ENCODE assay signal across 20 cellular contexts in genomic region chr7:150857276-150858055, GRCh38. TPM values are rescaled to one million over a fixed set of nuclear protein-coding genes. Genes with fewer than 3 reads are reported as not detected.
"Had no signal": no experiment of that assay in that cellular context is flagged by ENCODE, and none has a peak within 500 bp of the region (broad histone marks: within the 10 kb centered on the region; RNA-seq: fewer than 3 reads in every experiment).

No MANE protein-coding gene starts in this region.

- H3K27ac Mint-ChIP-seq: activated CD4-positive, alpha-beta T cell treated with anti-CD3 and anti-CD28 coated beads, Interleukin-2, amount 10 ng/mL, durations not matched to agents 7 days and 5 days; activated naive CD4-positive, alpha-beta T cell treated with anti-CD3 and anti-CD28 coated beads, Interleukin-2, amount 10 ng/mL, durations not matched to agents 7 days and 5 days; activated T-cell treated with anti-CD3 and anti-CD28 coated beads, Interleukin-2, amount 50 U/mL, for 72 hours; dendritic cell treated with granulocyte-macrophage colony-stimulating factor and Interleukin-4, amounts not matched to agents 40 ng/mL and 50 ng/mL, for 4 days; stimulated activated naive CD8-positive, alpha-beta T cell treated with anti-CD3 and anti-CD28 coated beads, Interleukin-15, amount 100 ng/mL, for 72 hours; T-cell; T-helper 2 cell treated with Interferon-gamma antibody and Interleukin-4, amounts not matched to agents 5 μg/mL and 100 μg/mL, for 36 hours had no signal

- H3K9me3 Mint-ChIP-seq: activated CD4-positive, alpha-beta T cell treated with anti-CD3 and anti-CD28 coated beads, Interleukin-2, amount 10 ng/mL, durations not matched to agents 7 days and 5 days; activated naive CD4-positive, alpha-beta T cell treated with anti-CD3 and anti-CD28 coated beads, Interleukin-2, amount 10 ng/mL, durations not matched to agents 7 days and 5 days; activated T-cell treated with anti-CD3 and anti-CD28 coated beads, Interleukin-2, amount 50 U/mL, for 72 hours; dendritic cell treated with granulocyte-macrophage colony-stimulating factor and Interleukin-4, amounts not matched to agents 40 ng/mL and 50 ng/mL, for 4 days; stimulated activated naive CD8-positive, alpha-beta T cell treated with anti-CD3 and anti-CD28 coated beads, Interleukin-15, amount 100 ng/mL, for 72 hours; T-cell; T-helper 2 cell treated with Interferon-gamma antibody and Interleukin-4, amounts not matched to agents 5 μg/mL and 100 μg/mL, for 36 hours had no signal

- H3K9me3 ChIP-seq: body of pancreas, left lung, tibial artery had no signal

- H3K4me1 Mint-ChIP-seq: T-cell had no signal

- ATAC-seq: activated T-cell treated with anti-CD3 and anti-CD28 coated beads, Interleukin-2, amount 50 U/mL, for 72 hours; body of pancreas; left lung; stimulated activated naive CD8-positive, alpha-beta T cell treated with anti-CD3 and anti-CD28 coated beads, Interleukin-15, amount 100 ng/mL, for 72 hours; T-cell had no signal

- H3K27me3 ChIP-seq: body of pancreas, cardiac muscle cell had no signal

- H3K36me3 ChIP-seq: cardiac muscle cell, left lung, tibial artery, WERI-Rb-1 had no signal

- H3K36me3 Mint-ChIP-seq: activated naive CD4-positive, alpha-beta T cell treated with anti-CD3 and anti-CD28 coated beads, Interleukin-2, amount 10 ng/mL, durations not matched to agents 7 days and 5 days; T-cell had no signal

- H3K4me3 Mint-ChIP-seq: activated CD4-positive, alpha-beta T cell treated with anti-CD3 and anti-CD28 coated beads, Interleukin-2, amount 10 ng/mL, durations not matched to agents 7 days and 5 days; activated naive CD4-positive, alpha-beta T cell treated with anti-CD3 and anti-CD28 coated beads, Interleukin-2, amount 10 ng/mL, durations not matched to agents 7 days and 5 days; activated T-cell treated with anti-CD3 and anti-CD28 coated beads, Interleukin-2, amount 50 U/mL, for 72 hours; dendritic cell treated with granulocyte-macrophage colony-stimulating factor and Interleukin-4, amounts not matched to agents 40 ng/mL and 50 ng/mL, for 4 days; stimulated activated naive CD8-positive, alpha-beta T cell treated with anti-CD3 and anti-CD28 coated beads, Interleukin-15, amount 100 ng/mL, for 72 hours; T-cell; T-helper 2 cell treated with Interferon-gamma antibody and Interleukin-4, amounts not matched to agents 5 μg/mL and 100 μg/mL, for 36 hours had no signal

- DNase-seq: activated CD4-positive, alpha-beta T cell treated with anti-CD3 and anti-CD28 coated beads, Interleukin-2, amount 10 ng/mL, durations not matched to agents 7 days and 5 days; activated CD4-positive, CD25-positive, alpha-beta regulatory T cell treated with anti-CD3 and anti-CD28 coated beads, Interleukin-2, amount 50 U/mL, for 72 hours; activated effector memory CD4-positive, alpha-beta T cell treated with Interleukin-2 at 50 U/mL for 16 hours; activated naive CD4-positive, alpha-beta T cell treated with anti-CD3 and anti-CD28 coated beads, Interleukin-2, amount 10 ng/mL, durations not matched to agents 7 days and 5 days; activated T-cell treated with anti-CD3 and anti-CD28 coated beads, Interleukin-2, amount 50 U/mL, for 72 hours; body of pancreas; effector CD8-positive, alpha-beta T cell; foreskin melanocyte; left lung; occipital lobe; stimulated activated CD4-positive, alpha-beta T cell treated with anti-CD3 and anti-CD28 coated beads, Interleukin-4, amount 100 ng/mL, for 4 hours; stimulated activated naive CD8-positive, alpha-beta T cell treated with anti-CD3 and anti-CD28 coated beads, Interleukin-15, amount 100 ng/mL, for 72 hours; T-cell; tibial artery; WERI-Rb-1 had no signal

- H3K4me1 ChIP-seq: body of pancreas, left lung, tibial artery had no signal

- H3K4me3 ChIP-seq: body of pancreas, cardiac muscle cell, left lung, tibial artery had no signal

- H3K27ac ChIP-seq: body of pancreas, cardiac muscle cell, left lung, tibial artery, WERI-Rb-1 had no signal

RNA-seq across cellular contexts. Expression of gene AOC1, which starts 5.1 kb away (rescaled TPM):
- total RNA-seq: activated CD4-positive, alpha-beta T cell treated with anti-CD3 and anti-CD28 coated beads, Interleukin-2, amount 10 ng/mL, durations not matched to agents 7 days and 5 days; activated T-cell treated with anti-CD3 and anti-CD28 coated beads, Interleukin-2, amount 50 U/mL, for 72 hours; occipital lobe had no signal
- polyA plus RNA-seq: cardiac muscle cell, neural cell had no signal

RNA-seq across cellular contexts. Expression of gene TMEM176A, which starts 56.9 kb away (rescaled TPM):
- total RNA-seq: activated CD4-positive, alpha-beta T cell treated with anti-CD3 and anti-CD28 coated beads, Interleukin-2, amount 10 ng/mL, durations not matched to agents 7 days and 5 days; myocyte had no signal
- polyA plus RNA-seq: neural cell had no signal

RNA-seq across cellular contexts. Expression of gene TMEM176B, which starts 57.3 kb away (rescaled TPM):
- total RNA-seq: activated CD4-positive, alpha-beta T cell treated with anti-CD3 and anti-CD28 coated beads, Interleukin-2, amount 10 ng/mL, durations not matched to agents 7 days and 5 days; activated T-cell treated with anti-CD3 and anti-CD28 coated beads, Interleukin-2, amount 50 U/mL, for 72 hours; myocyte had no signal
